ENCODE assay signal across 18 cellular contexts in the genomic region with DNA sequence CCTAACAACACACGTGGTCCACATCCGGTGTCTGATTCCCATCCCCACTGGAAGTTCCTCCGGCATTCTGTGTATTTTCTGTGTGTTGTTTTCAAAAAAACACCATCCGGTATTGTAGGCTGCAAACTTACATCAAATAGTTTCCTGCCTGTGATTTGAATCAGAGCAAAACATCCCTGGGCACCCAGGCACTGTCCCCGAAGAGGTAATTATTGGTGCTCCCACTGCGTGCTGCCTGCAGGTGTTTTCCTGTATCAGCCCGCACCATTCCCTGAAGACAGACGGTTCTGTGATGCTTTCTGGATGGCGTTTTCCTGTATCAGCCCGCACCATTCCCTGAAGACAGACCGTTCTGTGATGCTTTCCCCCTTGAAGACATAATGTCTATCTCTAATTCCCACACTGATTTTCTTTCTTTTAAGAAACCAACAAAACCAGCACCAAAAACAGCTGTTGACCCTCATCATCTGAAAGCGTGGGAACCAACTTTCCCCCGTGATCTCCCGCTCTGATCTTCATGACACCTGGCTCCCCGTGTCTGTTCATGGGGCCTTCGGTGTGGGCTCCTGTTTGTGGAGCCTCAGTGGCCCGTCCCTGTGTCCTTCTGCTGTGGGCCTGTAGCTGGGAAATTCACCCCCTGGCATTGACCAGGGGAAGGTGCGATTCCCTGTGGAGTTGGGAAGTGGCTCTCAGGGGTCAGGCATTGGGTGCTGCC.
DNase-seq lines count a peak whose midpoint lies in the region; ATAC-seq and TF ChIP-seq lines count a peak whose summit lies in the region.
"Had no signal": no experiment of that assay in that cellular context is flagged by ENCODE, and none has a peak within 500 bp of the region (broad histone marks: within the 10 kb centered on the region; RNA-seq: fewer than 3 reads in every experiment).

No MANE protein-coding gene starts in this region.

- DNase-seq in NCI-H146 (lab: John Stamatoyannopoulos, UW): peak; percentile 55
- DNase-seq in nephron progenitor cell: no peak
- peak; percentile 29 for DNase-seq in sigmoid colon
- no peak for DNase-seq in PC-9
- DNase-seq: CD4-positive, alpha-beta memory T cell; DMS79 treated with DMSO at 0.1 percent for 48 hours; Karpas-422; NCI-H1092 treated with DMSO at 0.1 percent for 48 hours; NCI-H1694; NCI-H2029 treated with DMSO at 0.1 percent for 48 hours; NCI-H526 treated with DMSO at 0.1 percent for 48 hours; OCI-M1; SIG-M5; SK-N-SH had no signal

- peaks cover 39% of the 10 kb centered on the region for H3K27me3 Mint-ChIP-seq in nephron progenitor cell (ENCODE audit: low read depth, poor library complexity)

- H3K4me1 ChIP-seq in BLaER1 treated with 17β-estradiol and CSF1 and Interleukin-3, amounts not matched to agents 10 nM and 100 nM: peaks cover 0 to 34% (median 26%) of the 10 kb centered on the region in 10 experiments; a peak in 15 of 20 replicates
- H3K4me1 ChIP-seq in sigmoid colon (no peaks in the 10 kb centered on the region), PC-9 (replicated peaks; ENCODE audit: insufficient read depth) (no peaks in the 10 kb centered on the region)

- no peaks in the 10 kb centered on the region for H3K36me3 Mint-ChIP-seq in nephron progenitor cell (ENCODE audit: low read depth)
- H3K36me3 Mint-ChIP-seq: CD4-positive, alpha-beta memory T cell had no signal

- H3K36me3 ChIP-seq in BLaER1 treated with 17β-estradiol and CSF1 and Interleukin-3, amounts not matched to agents 10 nM and 100 nM: no peaks in the 10 kb centered on the region
- no peaks in the 10 kb centered on the region for H3K36me3 ChIP-seq in sigmoid colon
- H3K36me3 ChIP-seq in PC-9 (ENCODE audit: low read depth): no peaks in the 10 kb centered on the region

- H3K9me3 ChIP-seq in BLaER1 treated with 17β-estradiol and CSF1 and Interleukin-3, amounts not matched to agents 10 nM and 100 nM (replicated peaks in 1 of 11): peaks cover 0 to 8% (median 0%) of the 10 kb centered on the region in 11 experiments; a peak in 5 of 22 replicates
- no peaks in the 10 kb centered on the region for H3K9me3 ChIP-seq in sigmoid colon
- no peaks in the 10 kb centered on the region for H3K9me3 ChIP-seq in PC-9 (ENCODE audit: insufficient read depth, low read depth)

- peaks cover 10% of the 10 kb centered on the region for H3K4me1 Mint-ChIP-seq in nephron progenitor cell
- H3K4me1 Mint-ChIP-seq: CD4-positive, alpha-beta memory T cell had no signal

- H3K27me3 ChIP-seq in BLaER1 treated with 17β-estradiol and CSF1 and Interleukin-3, amounts not matched to agents 10 nM and 100 nM: peaks cover 0 to 20% (median 0%) of the 10 kb centered on the region in 11 experiments; a peak in 8 of 22 replicates
- H3K27me3 ChIP-seq in sigmoid colon: peaks cover 0 to 8% (median 0%) of the 10 kb centered on the region in 3 donors
- peaks cover 68% of the 10 kb centered on the region for H3K27me3 ChIP-seq in PC-9 (ENCODE audit: insufficient read depth, low read depth)

- TF ChIP-seq POLR2A in sigmoid colon (IDR thresholded peaks at IDR 0.05): no peak

- H3K9me3 Mint-ChIP-seq in nephron progenitor cell: no peaks in the 10 kb centered on the region

- H3K4me3 Mint-ChIP-seq in nephron progenitor cell: no peak overlapping the region
- H3K4me3 Mint-ChIP-seq: CD4-positive, alpha-beta memory T cell had no signal

- WGBS in sigmoid colon, 2 donors: 79 to 82% methylated on average over 18 of the region's 18 CpGs

- H3K9me2 ChIP-seq in PC-9 (ENCODE audit: insufficient read depth): no peaks in the 10 kb centered on the region
- H3K9me2 ChIP-seq: SK-N-SH had no signal

- no peak for TF ChIP-seq EP300 in sigmoid colon (IDR thresholded peaks at IDR 0.05)

- peak overlapping the region; percentile 42 for H3K27ac Mint-ChIP-seq in nephron progenitor cell
- H3K27ac Mint-ChIP-seq: CD4-positive, alpha-beta memory T cell had no signal

- BruUV-seq in PC-9 (replicated peaks; lab: Mats Ljungman, UMichigan): no TSS peak

- H2AFZ ChIP-seq in PC-9: no peak overlapping the region

- intact Hi-C loops in sigmoid colon (cut with DNase I): no loop called here
- intact Hi-C loops in PC-9 (cut with micrococcal nuclease; ENCODE audit: unreplicated experiment): no loop called here

- CTCF ChIA-PET in PC-9 (lab: Charles Lee): no interaction called here

- H3K4me2 ChIP-seq in BLaER1 treated with 17β-estradiol and CSF1 and Interleukin-3, amounts not matched to agents 10 nM and 100 nM: peak overlapping the region in 9 of 11 experiments; percentile 28 to 91 (median 76); a peak in 17 of 22 replicates
- no peak overlapping the region for H3K4me2 ChIP-seq in PC-9
- H3K4me2 ChIP-seq: SK-N-SH had no signal

- H3F3A ChIP-seq in PC-9 (ENCODE audit: insufficient read depth, low read depth): no peaks in the 10 kb centered on the region

- POLR2A ChIA-PET in PC-9 (lab: Charles Lee; ENCODE audit: unreplicated experiment): no interaction called here

- ATAC-seq in HG03571 (IDR thresholded peaks at IDR 0.05; ENCODE audit: unreplicated experiment): no peak
- no peak for ATAC-seq in HG03457 (IDR thresholded peaks at IDR 0.05; ENCODE audit: unreplicated experiment)
- ATAC-seq: HCT116 had no signal

- no peak for TF ChIP-seq CTCF in nephron progenitor cell (IDR thresholded peaks at IDR 0.05)
- TF ChIP-seq CTCF in sigmoid colon (IDR thresholded peaks at IDR 0.05): no peak
- TF ChIP-seq CTCF in PC-9 (conservative IDR thresholded peaks at IDR 0.05): no peak

- no peak overlapping the region for H3K9ac ChIP-seq in BLaER1 treated with 17β-estradiol and CSF1 and Interleukin-3, amounts not matched to agents 10 nM and 100 nM
- H3K9ac ChIP-seq: SK-N-SH had no signal

- no peak overlapping the region for H3K4me3 ChIP-seq in BLaER1 treated with 17β-estradiol and CSF1 and Interleukin-3, amounts not matched to agents 10 nM and 100 nM
- H3K4me3 ChIP-seq in sigmoid colon (no peak overlapping the region), PC-9 (no peak overlapping the region)

- no peak overlapping the region for H3K27ac ChIP-seq in BLaER1 treated with 17β-estradiol and CSF1 and Interleukin-3, amounts not matched to agents 10 nM and 100 nM
- H3K27ac ChIP-seq in sigmoid colon (no peak overlapping the region), PC-9 (no peak overlapping the region)

- H4K20me1 ChIP-seq in BLaER1 treated with 17β-estradiol and CSF1 and Interleukin-3, amounts not matched to agents 10 nM and 100 nM: peaks cover 0 to 8% (median 0%) of the 10 kb centered on the region in 11 experiments; a peak in 2 of 22 replicates
- no peaks in the 10 kb centered on the region for H4K20me1 ChIP-seq in PC-9 (ENCODE audit: insufficient read depth)

- H3K79me2 ChIP-seq in PC-9 (ENCODE audit: low read depth): no peaks in the 10 kb centered on the region

Comparison
In these comparisons a context has a peak if more than half of its experiments do, and no peak if none do; other contexts are left out.
1. DNase-seq: peak in NCI-H146 (single experiment) and sigmoid colon (single experiment); none in nephron progenitor cell (single experiment) and PC-9 (0 of 2).